ENCODE assay signal across 31 cellular contexts in genomic region chr9:27297050-27297449, GRCh38. TPM values are rescaled to one million over a fixed set of nuclear protein-coding genes. Genes with fewer than 3 reads are reported as not detected.
"Had no signal": no experiment of that assay in that cellular context is flagged by ENCODE, and none has a peak within 500 bp of the region (broad histone marks: within the 10 kb centered on the region; RNA-seq: fewer than 3 reads in every experiment).

EQTN (minus strand) TSS chr9:27297150; CDS start chr9:27297055, 95 bp downstream.

- ATAC-seq: effector memory CD8-positive, alpha-beta T cell; esophagus mucosa; gastrocnemius medialis; heart right ventricle; left cardiac atrium; left lung; left ventricle myocardium superior; lower lobe of right lung; mucosa of descending colon had no signal

- H3K27ac ChIP-seq: colonic mucosa, epithelial cell of prostate, esophagus squamous epithelium, gastrocnemius medialis, heart right ventricle, left lung, lower lobe of right lung had no signal

- H3K27me3 ChIP-seq: colonic mucosa, esophagus squamous epithelium, gastrocnemius medialis, heart right ventricle, left lung had no signal

- H3K4me3 ChIP-seq: colonic mucosa, esophagus squamous epithelium, gastrocnemius medialis, heart right ventricle, left lung, lower lobe of right lung, mucosa of descending colon had no signal

- H3K36me3 Mint-ChIP-seq: mesothelial cell of epicardium had no signal

- H3K27ac Mint-ChIP-seq: dendritic cell treated with granulocyte-macrophage colony-stimulating factor and Interleukin-4, amounts not matched to agents 40 ng/mL and 50 ng/mL, for 4 days; effector memory CD8-positive, alpha-beta T cell; endodermal cell; mesothelial cell of epicardium had no signal

- H3K4me1 Mint-ChIP-seq: endodermal cell had no signal

- H3K9me3 ChIP-seq: colonic mucosa, esophagus squamous epithelium, gastrocnemius medialis, heart right ventricle, left lung, lower lobe of right lung, mucosa of descending colon had no signal

- H3K27me3 Mint-ChIP-seq: effector memory CD8-positive, alpha-beta T cell had no signal

- DNase-seq: colonic mucosa; cortex of kidney; effector CD8-positive, alpha-beta T cell; effector memory CD8-positive, alpha-beta T cell; endodermal cell; erythroblast; esophagus squamous epithelium; foreskin fibroblast; gastrocnemius medialis; glutamatergic neuron; head of caudate nucleus; heart right ventricle; hippocampal formation; left cardiac atrium; left lung; left ventricle myocardium superior; lower lobe of right lung; mesenchymal stem cell; mucosa of descending colon had no signal

- H3K36me3 ChIP-seq: colonic mucosa, esophagus squamous epithelium, gastrocnemius medialis, heart right ventricle, left lung, lower lobe of right lung had no signal

- H3K4me1 ChIP-seq: colonic mucosa, esophagus squamous epithelium, gastrocnemius medialis, heart right ventricle, left lung, lower lobe of right lung had no signal

- FAIRE-seq: endometrium, islet of Langerhans, keratinocyte had no signal

- H3K4me3 Mint-ChIP-seq: dendritic cell treated with granulocyte-macrophage colony-stimulating factor and Interleukin-4, amounts not matched to agents 40 ng/mL and 50 ng/mL, for 4 days; effector memory CD8-positive, alpha-beta T cell; endodermal cell; mesothelial cell of epicardium had no signal

- H3K9me3 Mint-ChIP-seq: dendritic cell treated with granulocyte-macrophage colony-stimulating factor and Interleukin-4, amounts not matched to agents 40 ng/mL and 50 ng/mL, for 4 days; effector memory CD8-positive, alpha-beta T cell; endodermal cell had no signal

RNA-seq across cellular contexts. Expression of gene EQTN, which starts in this region (rescaled TPM):
- total RNA-seq: endodermal cell, esophagus mucosa, esophagus squamous epithelium, glomerular endothelial cell, heart right ventricle, kidney epithelial cell, left cardiac atrium, left ventricle myocardium superior, lower lobe of right lung, lung microvascular endothelial cell, mesenteric fat pad, myocyte had no signal
